In the genomic region with DNA sequence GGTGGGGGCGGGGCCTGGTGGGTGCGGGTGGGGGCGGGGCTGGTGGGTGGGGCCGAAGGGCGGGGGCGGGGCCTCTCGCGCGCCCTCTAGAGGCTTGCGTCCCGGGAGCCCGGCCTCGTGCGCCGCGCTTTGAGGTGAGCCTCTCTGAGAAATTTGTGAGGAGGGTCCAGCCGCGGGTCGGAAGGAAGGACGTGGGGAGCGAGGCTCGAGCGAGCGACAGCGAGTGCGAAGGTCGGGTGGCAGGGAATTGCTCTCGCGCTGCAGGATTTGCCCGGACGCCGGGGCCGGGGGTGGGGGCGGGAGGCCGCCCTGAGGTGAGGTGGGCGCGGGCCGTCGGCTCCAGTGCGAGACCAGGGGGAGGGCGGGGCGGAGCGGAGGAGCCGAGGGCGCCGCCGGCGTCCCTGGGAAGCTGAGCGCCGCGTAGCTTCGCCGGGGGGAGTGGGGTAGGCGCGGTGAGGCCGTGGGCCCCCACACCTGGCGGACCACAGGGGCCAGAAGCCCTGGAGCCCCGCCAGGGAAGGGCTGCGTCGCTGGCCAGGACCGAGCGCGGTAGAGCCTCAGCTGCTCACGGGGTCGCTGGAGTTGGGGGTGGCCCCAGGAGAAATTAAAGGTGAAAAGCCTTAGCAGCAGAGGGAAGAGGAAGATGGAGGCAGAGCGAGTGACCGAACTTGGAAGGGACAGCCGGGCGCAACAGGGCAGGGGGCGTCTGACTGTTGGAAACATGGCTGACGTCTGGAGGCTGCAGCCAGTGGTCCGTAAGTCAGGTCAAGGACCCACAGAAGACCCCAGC, we compare ENCODE assay signal across 1 cellular context.
A peak's percentile ranks its signal among the peaks of the same experiment; 100 is the strongest.
TF ChIP-seq lines count a peak whose summit lies in the region.

No MANE protein-coding gene starts in this region.

TF ChIP-seq in HEK293, 187 proteins besides CTCF, POLR2A, EP300 and RAD21 (continued from another document):
- TF ChIP-seq ZNF280C (tag by site-specific recombination; IDR thresholded peaks at IDR 0.05): no peak
- TF ChIP-seq EGR2 (tag by site-specific recombination; IDR thresholded peaks at IDR 0.05; ENCODE audit: low read depth): peak; percentile 48
- TF ChIP-seq ZNF23 (tag by site-specific recombination; IDR thresholded peaks at IDR 0.05; ENCODE audit: borderline replicate concordance): no peak
- TF ChIP-seq SALL2 (tag by site-specific recombination; IDR thresholded peaks at IDR 0.05; ENCODE audit: borderline replicate concordance): no peak
- TF ChIP-seq ZNF768 (tag by site-specific recombination; IDR thresholded peaks at IDR 0.05): no peak
- peak; percentile 92 for TF ChIP-seq ZNF335 (tag by site-specific recombination; conservative IDR thresholded peaks at IDR 0.05)
- TF ChIP-seq KLF17 (tag by site-specific recombination; IDR thresholded peaks at IDR 0.05): peak; percentile 87
- 0 out of 2 replicates have a peak, but pooled peaks have one; percentile 45 for TF ChIP-seq ZFP69B (tag by site-specific recombination; IDR thresholded peaks at IDR 0.05)
- 0 out of 2 replicates have a peak, but pooled peaks have one; percentile 4 for TF ChIP-seq ZSCAN23 (tag by site-specific recombination; IDR thresholded peaks at IDR 0.05)
- no peak for TF ChIP-seq ZNF426 (tag by site-specific recombination; IDR thresholded peaks at IDR 0.05)
